11 cellular contexts compared by ENCODE assay signal in the genomic region with DNA sequence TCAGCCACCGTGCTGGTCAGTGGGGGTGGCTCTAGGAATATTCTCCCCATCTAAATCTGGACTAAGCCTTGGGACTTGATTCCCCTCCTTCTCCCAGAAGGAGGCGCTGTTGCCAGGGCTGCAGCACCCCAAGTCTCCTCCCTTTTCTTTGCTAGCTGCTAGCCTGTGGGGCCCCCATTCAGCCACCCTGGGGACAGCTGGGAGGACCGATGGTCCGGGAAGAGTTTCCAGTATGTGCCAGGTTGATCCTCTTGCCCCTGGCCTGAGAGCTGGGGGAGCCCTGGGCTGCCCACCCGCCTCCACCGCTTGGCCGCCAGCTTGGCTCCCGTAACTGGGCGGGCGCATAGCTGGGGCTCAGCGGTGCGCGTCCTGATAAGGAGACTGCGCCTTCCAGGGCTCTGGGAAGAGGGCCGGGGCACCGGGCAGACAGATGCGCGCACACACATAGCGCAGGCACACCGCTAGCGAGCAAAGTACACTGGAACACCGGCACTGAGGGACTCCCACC. TPM values are rescaled to one million over a fixed set of nuclear protein-coding genes. Genes with fewer than 3 reads are reported as not detected.
A peak's percentile ranks its signal among the peaks of the same experiment; 100 is the strongest.
DNase-seq lines count a peak whose midpoint lies in the region; ATAC-seq and TF ChIP-seq lines count a peak whose summit lies in the region.
"Had no signal": no experiment of that assay in that cellular context is flagged by ENCODE, and none has a peak within 500 bp of the region (broad histone marks: within the 10 kb centered on the region; RNA-seq: fewer than 3 reads in every experiment).

No MANE protein-coding gene starts in this region.

- no peaks in the 10 kb centered on the region for H3K36me3 ChIP-seq in transverse colon

- no peak for TF ChIP-seq EP300 in transverse colon (IDR thresholded peaks at IDR 0.05; ENCODE audit: low read depth)

- H3K27me3 ChIP-seq in transverse colon = no peaks in the 10 kb centered on the region

- 68% methylated on average over 22 of the region's 22 CpGs; no CpG with 5 or more reads in 1 of the 2 donors for WGBS in transverse colon (ENCODE audit: low coverage in 1 of 2), 2 donors

- peak; percentile 73 for TF ChIP-seq CTCF in HFF-Myc (IDR thresholded peaks at IDR 0.05; ENCODE audit: low read depth, low read length, missing control alignments)
- TF ChIP-seq CTCF in astrocyte of the spinal cord (IDR thresholded peaks at IDR 0.05; ENCODE audit: low read depth, low read length) = peak; percentile 57
- TF ChIP-seq CTCF in transverse colon (IDR thresholded peaks at IDR 0.05) = peak in 2 of 5 experiments; percentile 25 to 27

- H3K9me3 ChIP-seq in transverse colon = no peaks in the 10 kb centered on the region
- H3K9me3 ChIP-seq: HAP-1 had no signal

- H3K4me1 ChIP-seq in transverse colon = peaks cover 9 to 62% (median 46%) of the 10 kb centered on the region in 4 donors

- peak overlapping the region; percentile 74 for H3K4me3 ChIP-seq in HFF-Myc (replicated peaks; ENCODE audit: low read depth, low read length)
- H3K4me3 ChIP-seq in astrocyte of the spinal cord (ENCODE audit: low read depth, low read length) = no peak overlapping the region
- peak overlapping the region in 1 of 4 donors; percentile 6 for H3K4me3 ChIP-seq in transverse colon

- intact Hi-C loops in left colon (cut with DNase I, micrococcal nuclease) = loop anchor here in 1 of 2 donors (5.0 kb wide), 1 partner anchor 66 kb away; no protein-coding TSS in a partner anchor
- intact Hi-C loops in transverse colon (cut with DNase I; ENCODE audit: low total_unique reads) = no loop called here

- DNase-seq in HFF-Myc (ENCODE audit: extremely low read depth, low read depth) (no peak), astrocyte of the spinal cord (ENCODE audit: low read depth, low spot score) (no peak), left colon (peak; percentile 27 to 28), transverse colon (no peak), hypothalamus (lab: John Stamatoyannopoulos, UW) (no peak), T-helper 9 cell (no peak)
- no peak for DNase-seq in stimulated activated CD4-positive, alpha-beta T cell treated with anti-CD3 and anti-CD28 coated beads, Interleukin-1b, Interleukin-23, amount 100 ng/mL, for 48 hours
- DNase-seq: NCI-H2081 treated with DMSO at 0.1 percent for 48 hours had no signal

- ATAC-seq in left colon = no peak
- ATAC-seq in HG02763 (IDR thresholded peaks at IDR 0.05; ENCODE audit: unreplicated experiment) = no peak
- ATAC-seq: stimulated activated memory B cell treated with anti-CD40 and anti-IgM and Interleukin-4, amounts not matched to agents 10 μg/mL and 1 μg/mL and 100 μg/mL, for 72 hours had no signal

- H3K27ac ChIP-seq in transverse colon = peak overlapping the region; percentile 71 to 84 (median 75)

- in situ Hi-C loops in astrocyte of the spinal cord (cut with HindIII; ENCODE audit: low sequenced_read_pairs) (no loop called here), transverse colon (cut with MboI; ENCODE audit: low pct_ligation_motif_present in 1 of 4, low pct_unique_long_range_greater_than_20kb in 1 of 4, low sequenced_read_pairs in 3 of 4) (no loop called here)

- no peak for TF ChIP-seq POLR2A in transverse colon (IDR thresholded peaks at IDR 0.05)

RNA-seq across cellular contexts. Expression of a gene that starts 4.2 kb away (rescaled TPM):
- 10 to 100 TPM in 1 of 2 donors, 1 to 10 TPM in 1; 9.6 to 11.2 TPM for total RNA-seq in left colon
- total RNA-seq in transverse colon = 100 to 1,000 TPM in 1 of 4 donors, 10 to 100 TPM in 1, 1 to 10 TPM in 2; 6.7 to 214 (median 9.3) TPM

Comparison
In these comparisons a context has a peak if more than half of its experiments do, and no peak if none do; other contexts are left out.
1. DNase-seq: peak in left colon (2 of 2); none in HFF-Myc (single experiment), astrocyte of the spinal cord (single experiment), transverse colon (single experiment), hypothalamus (0 of 51), stimulated activated CD4-positive, alpha-beta T cell treated with anti-CD3 and anti-CD28 coated beads, Interleukin-1b, Interleukin-23, amount 100 ng/mL, for 48 hours (single experiment) and T-helper 9 cell (single experiment).